In genomic region chr4:25160714-25161598, GRCh38 we compare ENCODE assay signal across 8 cellular contexts. TPM values are rescaled to one million over a fixed set of nuclear protein-coding genes. Genes with fewer than 3 reads are reported as not detected.
DNase-seq lines count a peak whose midpoint lies in the region; ATAC-seq and TF ChIP-seq lines count a peak whose summit lies in the region.

No MANE protein-coding gene starts in this region.

- peak overlapping the region; percentile 85 for H3K27ac ChIP-seq in GM23248

- peak overlapping the region; percentile 98 for H3K27ac Mint-ChIP-seq in stimulated activated memory B cell treated with anti-CD40 and anti-IgM and Interleukin-4, amounts not matched to agents 10 μg/mL and 1 μg/mL and 100 μg/mL, for 72 hours

- H2AFZ ChIP-seq in GM23248 = peak overlapping the region; percentile 96

- peak; percentile 78 for DNase-seq in NCI-H2107 treated with DMSO at 0.1 percent for 48 hours (lab: John Stamatoyannopoulos, UW; ENCODE audit: unreplicated experiment)
- no peak for DNase-seq in NCI-H2107 (lab: John Stamatoyannopoulos, UW)
- DNase-seq in GM23248 = peak; percentile 66
- peak; percentile 51 for DNase-seq in M059J (ENCODE audit: low read depth)
- peak; percentile 17 for DNase-seq in adipocyte (ENCODE audit: low read depth)
- DNase-seq in GM20000 (ENCODE audit: low spot score) = no peak

- peak overlapping the region; percentile 83 for H3K9ac ChIP-seq in GM23248
- H3K9ac ChIP-seq in adipocyte (ENCODE audit: low read length) = peak overlapping the region; percentile 96

- H3K27me3 ChIP-seq in GM23248 (replicated peaks; ENCODE audit: insufficient read depth) (no peaks in the 10 kb centered on the region), adipocyte (replicated peaks; ENCODE audit: control insufficient read depth, insufficient read depth, low read length) (no peaks in the 10 kb centered on the region)

- WGBS in GM23248 (ENCODE audit: low coverage in 1 of 2, low lambda C conversion rate in 2 of 2, missing lambda C conversion rate in 2 of 2), 2 experiments = 2% methylated on average over 16 of the region's 16 CpGs

- H3K4me3 ChIP-seq in GM23248 (peak overlapping the region; percentile 91), adipocyte (ENCODE audit: low read length) (peak overlapping the region; percentile 96), iPS-11a (ENCODE audit: low read depth, low read length) (peak overlapping the region; percentile 86)

- no peaks in the 10 kb centered on the region for H3K9me3 ChIP-seq in GM23248 (ENCODE audit: low read depth)
- H3K9me3 ChIP-seq in adipocyte (ENCODE audit: control insufficient read depth, low read length) = no peaks in the 10 kb centered on the region

- peaks cover 21% of the 10 kb centered on the region for H3F3A ChIP-seq in GM23248 (ENCODE audit: insufficient read depth)

- H3K79me2 ChIP-seq in GM23248 (ENCODE audit: insufficient read depth) = peaks cover 19% of the 10 kb centered on the region

- H3K4me3 Mint-ChIP-seq in stimulated activated memory B cell treated with anti-CD40 and anti-IgM and Interleukin-4, amounts not matched to agents 10 μg/mL and 1 μg/mL and 100 μg/mL, for 72 hours = peak overlapping the region; percentile 84

- peaks cover 23% of the 10 kb centered on the region for H3K36me3 Mint-ChIP-seq in stimulated activated memory B cell treated with anti-CD40 and anti-IgM and Interleukin-4, amounts not matched to agents 10 μg/mL and 1 μg/mL and 100 μg/mL, for 72 hours

- H3K9me2 ChIP-seq in GM23248 (ENCODE audit: insufficient read depth) = no peaks in the 10 kb centered on the region

- peak overlapping the region; percentile 82 for H3K4me2 ChIP-seq in GM23248 (ENCODE audit: unreplicated experiment)

- peaks cover 38% of the 10 kb centered on the region for H3K4me1 Mint-ChIP-seq in stimulated activated memory B cell treated with anti-CD40 and anti-IgM and Interleukin-4, amounts not matched to agents 10 μg/mL and 1 μg/mL and 100 μg/mL, for 72 hours

- in situ Hi-C loops in GM23248 (cut with MboI) = no loop called here

- no peak for ATAC-seq in stimulated activated memory B cell treated with anti-CD40 and anti-IgM and Interleukin-4, amounts not matched to agents 10 μg/mL and 1 μg/mL and 100 μg/mL, for 72 hours

- H3K27me3 Mint-ChIP-seq in stimulated activated memory B cell treated with anti-CD40 and anti-IgM and Interleukin-4, amounts not matched to agents 10 μg/mL and 1 μg/mL and 100 μg/mL, for 72 hours = no peaks in the 10 kb centered on the region

- H3K4me1 ChIP-seq in GM23248 (ENCODE audit: insufficient read depth) (peaks cover 20% of the 10 kb centered on the region), adipocyte (ENCODE audit: control insufficient read depth, insufficient read depth, low read length) (peaks cover 23% of the 10 kb centered on the region)

- no peaks in the 10 kb centered on the region for H3K9me3 Mint-ChIP-seq in stimulated activated memory B cell treated with anti-CD40 and anti-IgM and Interleukin-4, amounts not matched to agents 10 μg/mL and 1 μg/mL and 100 μg/mL, for 72 hours

- H4K20me1 ChIP-seq in GM23248 (ENCODE audit: insufficient read depth) = no peaks in the 10 kb centered on the region

- no peaks in the 10 kb centered on the region for H3K36me3 ChIP-seq in GM23248 (ENCODE audit: low read depth)
- H3K36me3 ChIP-seq in adipocyte (ENCODE audit: control insufficient read depth, insufficient read depth, low read length, severe bottlenecking) = peaks cover 2% of the 10 kb centered on the region

- no peak for TF ChIP-seq CTCF in GM20000 (IDR thresholded peaks at IDR 0.05; ENCODE audit: extremely low read depth, missing control alignments)

RNA-seq across cellular contexts. Expression of gene SEPSECS, which starts 0.7 kb away (rescaled TPM):
- 4.9 and 7.6 TPM in 2 replicates for total RNA-seq in GM23248 (2014; rRNA removed; shearing (Covaris generic))
- 4.3 and 4.9 TPM in 2 replicates for polyA plus RNA-seq in GM23248 (2016; fragmentation: Nextera tagmentation; extraction: Ambion mirVana)
- 3.6 and 7.0 TPM in 2 replicates for total RNA-seq in M059J (2014; rRNA removed; shearing (Covaris generic))

Comparison
In these comparisons a context has a peak if more than half of its experiments do, and no peak if none do; other contexts are left out.
1. DNase-seq: peak in NCI-H2107 treated with DMSO at 0.1 percent for 48 hours (single experiment), GM23248 (single experiment), M059J (single experiment) and adipocyte (single experiment); none in NCI-H2107 (single experiment) and GM20000 (single experiment).
2. Peak in every context shown above with its lines, with median percentiles within 50 percentile points of each other: H3K4me3 ChIP-seq.